In genomic region chr3:185272051-185272450, GRCh38 we compare ENCODE assay signal across 24 cellular contexts. TPM values are rescaled to one million over a fixed set of nuclear protein-coding genes. Genes with fewer than 3 reads are reported as not detected.
A peak's percentile ranks its signal among the peaks of the same experiment; 100 is the strongest.
DNase-seq lines count a peak whose midpoint lies in the region; ATAC-seq, FAIRE-seq and TF ChIP-seq lines count a peak whose summit lies in the region.
"Had no signal": no experiment of that assay in that cellular context is flagged by ENCODE, and none has a peak within 500 bp of the region (broad histone marks: within the 10 kb centered on the region; RNA-seq: fewer than 3 reads in every experiment).

No MANE protein-coding gene starts in this region.

- H3K27ac ChIP-seq in neural cell (ENCODE audit: low read length): peak overlapping the region; percentile 43
- H3K27ac ChIP-seq: BLaER1, SJSA1 had no signal

- no peaks in the 10 kb centered on the region for H3K9me3 ChIP-seq in neural cell (ENCODE audit: low read length)
- H3K9me3 ChIP-seq: BLaER1, SJSA1 had no signal

- no peaks in the 10 kb centered on the region for H3K9me2 ChIP-seq in neural cell (ENCODE audit: insufficient read depth, low read length)

- TF ChIP-seq CTCF in choroid plexus epithelial cell (conservative IDR thresholded peaks at IDR 0.05; ENCODE audit: low read depth, low read length) (no peak), neural cell (IDR thresholded peaks at IDR 0.05; ENCODE audit: poor library complexity, severe bottlenecking) (no peak)

- H2AFZ ChIP-seq in neural cell (ENCODE audit: low read depth, low read length): no peak overlapping the region

- H3F3A ChIP-seq in neural cell (ENCODE audit: insufficient read depth, low read length, poor library complexity, severe bottlenecking): no peaks in the 10 kb centered on the region

- no peaks in the 10 kb centered on the region for H4K20me1 ChIP-seq in neural cell (ENCODE audit: insufficient read depth)
- H4K20me1 ChIP-seq: BLaER1 had no signal

- H3K9ac ChIP-seq in neural cell (ENCODE audit: low read length): no peak overlapping the region
- H3K9ac ChIP-seq: BLaER1 had no signal

- no peak for TF ChIP-seq EP300 in neural cell (conservative IDR thresholded peaks at IDR 0.05; ENCODE audit: poor library complexity, severe bottlenecking)

- H3K4me3 ChIP-seq in choroid plexus epithelial cell (ENCODE audit: low read depth, low read length) (no peak overlapping the region), neural cell (ENCODE audit: low read length) (no peak overlapping the region)
- H3K4me3 ChIP-seq: BLaER1, SJSA1 had no signal

- no peaks in the 10 kb centered on the region for H3K36me3 ChIP-seq in neural cell (ENCODE audit: insufficient read depth, low read length)
- H3K36me3 ChIP-seq: BLaER1, SJSA1 had no signal

- H3K27me3 ChIP-seq in neural cell (ENCODE audit: insufficient read depth, low read depth, low read length): no peaks in the 10 kb centered on the region
- H3K27me3 ChIP-seq: BLaER1 had no signal

- DNase-seq in LHCN-M2 (ENCODE audit: low read depth) (peak; percentile 7), amniotic epithelial cell (ENCODE audit: low read depth) (peak; percentile 83), choroid plexus epithelial cell (ENCODE audit: low read depth) (peak; percentile 34), cerebellum (ENCODE audit: low spot score) (no peak), frontal cortex (ENCODE audit: low spot score in 2 of 2) (no peak), COLO668 (lab: John Stamatoyannopoulos, UW; ENCODE audit: unreplicated experiment) (no peak)
- DNase-seq: CD4-positive, CD25-positive, alpha-beta regulatory T cell; DMS53; H7; KBM-7; NCI-H1048; NCI-H1417; NCI-H1694; NCI-H2029 treated with DMSO at 0.1 percent for 48 hours; NCI-H526 treated with DMSO at 0.1 percent for 48 hours; Right ventricle myocardium superior; RPMI8226 had no signal

- TF ChIP-seq RAD21 in neural cell (conservative IDR thresholded peaks at IDR 0.05): no peak

- ATAC-seq in GM21576 (IDR thresholded peaks at IDR 0.05; ENCODE audit: unreplicated experiment): no peak
- ATAC-seq: HepG2 had no signal

- H3K4me2 ChIP-seq in neural cell (ENCODE audit: low read length): no peak overlapping the region
- H3K4me2 ChIP-seq: BLaER1 had no signal

- no peaks in the 10 kb centered on the region for H3K79me2 ChIP-seq in neural cell (replicated peaks; ENCODE audit: insufficient read depth, low read length)

- no peak for FAIRE-seq in frontal cortex (lab: Jason Lieb, UNC)
- FAIRE-seq: A204.1, G401.6, HepG2 had no signal

TF ChIP-seq in neural cell, 6 proteins besides CTCF, POLR2A, EP300 and RAD21:
- TF ChIP-seq SMC3 (conservative IDR thresholded peaks at IDR 0.05; ENCODE audit: poor library complexity) (no peak), POLR2AphosphoS5 (IDR thresholded peaks at IDR 0.05) (no peak), EZH2 (IDR thresholded peaks at IDR 0.05; ENCODE audit: borderline replicate concordance, insufficient read depth, low read length, poor library complexity, severe bottlenecking) (no peak), MXI1 (conservative IDR thresholded peaks at IDR 0.05; ENCODE audit: poor library complexity, severe bottlenecking) (no peak), TAF1 (IDR thresholded peaks at IDR 0.05; ENCODE audit: low read depth) (no peak), REST (IDR thresholded peaks at IDR 0.05; ENCODE audit: borderline replicate concordance) (no peak)
TF ChIP-seq in neural cell: peak in this region for 0.

RNA-seq across cellular contexts. Expression of gene EHHADH, which starts 18.2 kb away (rescaled TPM):
- total RNA-seq in LHCN-M2 (2014; rRNA removed) (6.6 and 13.6 TPM in 2 replicates), cerebellum (1.5 TPM), frontal cortex (1.2 TPM)
- 4.9 TPM for polyA plus RNA-seq in LHCN-M2 (2012)
- polyA plus RNA-seq in neural cell: 1.8 and 2.0 TPM in 2 replicates
- polyA minus RNA-seq in neural cell: 3.4 and 3.9 TPM in 2 replicates

Comparison
In these comparisons a context has a peak if more than half of its experiments do, and no peak if none do; other contexts are left out.
1. DNase-seq: peak in LHCN-M2 (single experiment), amniotic epithelial cell (single experiment) and choroid plexus epithelial cell (single experiment); none in cerebellum (single experiment), frontal cortex (0 of 2) and COLO668 (single experiment).